19 cellular contexts compared by ENCODE assay signal in genomic region chr10:71996598-71997371, GRCh38. TPM values are rescaled to one million over a fixed set of nuclear protein-coding genes. Genes with fewer than 3 reads are reported as not detected.
DNase-seq lines count a peak whose midpoint lies in the region; ATAC-seq and TF ChIP-seq lines count a peak whose summit lies in the region.
"Had no signal": no experiment of that assay in that cellular context is flagged by ENCODE, and none has a peak within 500 bp of the region (broad histone marks: within the 10 kb centered on the region; RNA-seq: fewer than 3 reads in every experiment).

No MANE protein-coding gene starts in this region.

- no peak for ATAC-seq in GM21619 (IDR thresholded peaks at IDR 0.05; ENCODE audit: unreplicated experiment)

- H3K9me3 ChIP-seq in GM23248 (ENCODE audit: low read depth) = no peaks in the 10 kb centered on the region
- no peaks in the 10 kb centered on the region for H3K9me3 ChIP-seq in sigmoid colon
- H3K9me3 ChIP-seq: esophagus squamous epithelium had no signal

- no peaks in the 10 kb centered on the region; the same call in 1 of the 2 replicates for H4K20me1 ChIP-seq in GM23248 (ENCODE audit: insufficient read depth)

- peaks cover 100% of the 10 kb centered on the region for H3K79me2 ChIP-seq in GM23248 (ENCODE audit: insufficient read depth)

- no peak overlapping the region for H3K4me2 ChIP-seq in GM23248 (ENCODE audit: unreplicated experiment)
- H3K4me2 ChIP-seq: KMS-11 had no signal

- no peak overlapping the region for H3K9ac ChIP-seq in GM23248
- H3K9ac ChIP-seq: KMS-11 had no signal

- H3K27ac ChIP-seq in GM23248 = 0 out of 2 replicates have a peak overlapping the region, but pooled peaks have one; percentile 22
- peak overlapping the region; percentile 85 for H3K27ac ChIP-seq in angular gyrus (ENCODE audit: low read depth, low read length)
- H3K27ac ChIP-seq in layer of hippocampus (ENCODE audit: low read depth, low read length) = peak overlapping the region; percentile 39
- H3K27ac ChIP-seq in sigmoid colon = peak overlapping the region in 3 of 4 donors; percentile 34 to 59 (median 57)
- H3K27ac ChIP-seq: KMS-11 had no signal

- 92 to 93% methylated on average over 13 of the region's 13 CpGs for WGBS in GM23248 (ENCODE audit: low coverage in 1 of 2, low lambda C conversion rate in 2 of 2, missing lambda C conversion rate in 2 of 2), 2 experiments
- 82% methylated on average over 13 of the region's 13 CpGs for WGBS in sigmoid colon, 2 donors

- H3K27me3 ChIP-seq in GM23248 (replicated peaks; ENCODE audit: insufficient read depth) (no peaks in the 10 kb centered on the region), layer of hippocampus (ENCODE audit: control insufficient read depth, insufficient read depth, low read length) (no peaks in the 10 kb centered on the region), sigmoid colon (no peaks in the 10 kb centered on the region)
- H3K27me3 ChIP-seq: esophagus squamous epithelium had no signal

- no peak overlapping the region for H2AFZ ChIP-seq in GM23248

- TF ChIP-seq CTCF in sigmoid colon (IDR thresholded peaks at IDR 0.05) = no peak

- intact Hi-C loops in sigmoid colon (cut with DNase I) = no loop called here

- in situ Hi-C loops in GM23248 (cut with MboI) = no loop called here

- H3K4me1 ChIP-seq in GM23248 (ENCODE audit: insufficient read depth) (peaks cover 49% of the 10 kb centered on the region), sigmoid colon (peaks cover 0 to 66% (median 56%) of the 10 kb centered on the region in 4 donors)

- TF ChIP-seq EP300 in sigmoid colon (IDR thresholded peaks at IDR 0.05) = no peak

- DNase-seq in GM23248 (no peak), sigmoid colon (no peak), DMS 273 treated with DMSO at 0.1 percent for 48 hours (lab: John Stamatoyannopoulos, UW) (no peak), kidney glomerular epithelial cell (lab: John Stamatoyannopoulos, UW) (no peak)
- DNase-seq in effector CD4-positive, alpha-beta T cell = no peak
- DNase-seq: activated gamma-delta T cell treated with Interleukin-2 at 50 U/mL for 16 hours; esophagus squamous epithelium; GF-D8; islet precursor cell; mesendoderm; NCI-H1092; NCI-H2081 treated with DMSO at 0.1 percent for 48 hours; NCI-H510A treated with DMSO at 0.1 percent for 48 hours; stimulated activated CD4-positive, alpha-beta T cell treated with anti-CD3 and anti-CD28 coated beads, Interleukin-1b, Interleukin-23, amount 100 ng/mL, for 48 hours had no signal

- H3K4me3 ChIP-seq in GM23248 = no peak overlapping the region
- H3K4me3 ChIP-seq in sigmoid colon = no peak overlapping the region
- H3K4me3 ChIP-seq: esophagus squamous epithelium, SK-N-MC had no signal

- H3K9me2 ChIP-seq in GM23248 (ENCODE audit: insufficient read depth) = no peaks in the 10 kb centered on the region

- TF ChIP-seq POLR2A in sigmoid colon (IDR thresholded peaks at IDR 0.05) = no peak

- H3K36me3 ChIP-seq in GM23248 (ENCODE audit: low read depth) (no peaks in the 10 kb centered on the region), sigmoid colon (no peaks in the 10 kb centered on the region)
- H3K36me3 ChIP-seq: esophagus squamous epithelium had no signal

- peaks cover 7% of the 10 kb centered on the region; the same call in 1 of the 2 replicates for H3F3A ChIP-seq in GM23248 (ENCODE audit: insufficient read depth)

RNA-seq across cellular contexts. Expression of gene CHST3, which starts 32.6 kb away (rescaled TPM):
- 42.2 and 43.3 TPM in 2 replicates for total RNA-seq in GM23248 (2014; rRNA removed; shearing (Covaris generic))
- polyA plus RNA-seq in GM23248 (2016; fragmentation: Nextera tagmentation; extraction: Ambion mirVana) (10.4 and 10.7 TPM in 2 replicates), sigmoid colon (1 to 10 TPM in 1 of 3 donors, under 1 TPM in 2; 0.23 to 3.6 (median 0.60) TPM)
- 10 to 100 TPM; 12.8 to 25.5 (median 16.5) TPM for total RNA-seq in sigmoid colon

Comparison
In these comparisons a context has a peak if more than half of its experiments do, and no peak if none do; other contexts are left out.
1. H3K27ac ChIP-seq: peak in every context shown above with its lines; median percentile 85 in angular gyrus; 57 in sigmoid colon; 39 in layer of hippocampus; 22 in GM23248.